In genomic region chr13:33519561-33520479, GRCh38 we compare ENCODE assay signal across 17 cellular contexts.
DNase-seq lines count a peak whose midpoint lies in the region; ATAC-seq and TF ChIP-seq lines count a peak whose summit lies in the region.
"Had no signal": no experiment of that assay in that cellular context is flagged by ENCODE, and none has a peak within 500 bp of the region (broad histone marks: within the 10 kb centered on the region; RNA-seq: fewer than 3 reads in every experiment).

No MANE protein-coding gene starts in this region.

- no peak overlapping the region for H3K18ac ChIP-seq in mesenchymal stem cell (ENCODE audit: low read depth in 1 of 2, low read length in 2 of 2)

- H3K9ac ChIP-seq in mesenchymal stem cell (ENCODE audit: low read length) = peak overlapping the region; percentile 79

- no peaks in the 10 kb centered on the region for H3K27me3 Mint-ChIP-seq in activated T-cell treated with anti-CD3 and anti-CD28 coated beads, Interleukin-2, amount 50 U/mL, for 24 hours
- H3K27me3 Mint-ChIP-seq in activated T-cell treated with anti-CD3 and anti-CD28 coated beads, Interleukin-2, amount 50 U/mL, for 4 hours (ENCODE audit: low read depth) = no peaks in the 10 kb centered on the region
- no peaks in the 10 kb centered on the region for H3K27me3 Mint-ChIP-seq in Caco-2 (ENCODE audit: insufficient read depth, unreplicated experiment)
- no peaks in the 10 kb centered on the region for H3K27me3 Mint-ChIP-seq in activated CD8-positive, alpha-beta memory T cell treated with anti-CD3 and anti-CD28 coated beads, Interleukin-2, amount 10 ng/mL, durations not matched to agents 7 days and 5 days
- H3K27me3 Mint-ChIP-seq: activated CD4-positive, alpha-beta memory T cell treated with anti-CD3 and anti-CD28 coated beads for 36 hours had no signal

- H3K14ac ChIP-seq in mesenchymal stem cell (ENCODE audit: low read length in 2 of 2) = no peak overlapping the region

- H3K27ac ChIP-seq in mesenchymal stem cell (ENCODE audit: low read length, poor library complexity, severe bottlenecking) (peak overlapping the region; percentile 24), coronary artery (peak overlapping the region in 1 of 2 donors; percentile 64), foreskin keratinocyte (no peak overlapping the region)

- H3K9me3 ChIP-seq in mesenchymal stem cell (ENCODE audit: control insufficient read depth, low read length) (no peaks in the 10 kb centered on the region), Caco-2 (no peaks in the 10 kb centered on the region)
- H3K9me3 ChIP-seq: heart left ventricle had no signal

- no TSS peak for BruUV-seq in Caco-2 (replicated peaks; lab: Mats Ljungman, UMichigan)

- no peaks in the 10 kb centered on the region for H3K4me1 Mint-ChIP-seq in activated T-cell treated with anti-CD3 and anti-CD28 coated beads, Interleukin-2, amount 50 U/mL, for 24 hours (ENCODE audit: low read depth)
- no peaks in the 10 kb centered on the region for H3K4me1 Mint-ChIP-seq in activated T-cell treated with anti-CD3 and anti-CD28 coated beads, Interleukin-2, amount 50 U/mL, for 4 hours (ENCODE audit: low read depth)
- H3K4me1 Mint-ChIP-seq in Caco-2 (ENCODE audit: low read depth, unreplicated experiment) = no peaks in the 10 kb centered on the region
- H3K4me1 Mint-ChIP-seq in activated CD8-positive, alpha-beta memory T cell treated with anti-CD3 and anti-CD28 coated beads, Interleukin-2, amount 10 ng/mL, durations not matched to agents 7 days and 5 days = no peaks in the 10 kb centered on the region
- H3K4me1 Mint-ChIP-seq: natural killer cell had no signal

- peak overlapping the region; percentile 14 for H3K27ac Mint-ChIP-seq in activated T-cell treated with anti-CD3 and anti-CD28 coated beads, Interleukin-2, amount 50 U/mL, for 24 hours
- H3K27ac Mint-ChIP-seq in Caco-2 (ENCODE audit: unreplicated experiment) = no peak overlapping the region
- H3K27ac Mint-ChIP-seq in activated CD8-positive, alpha-beta memory T cell treated with anti-CD3 and anti-CD28 coated beads, Interleukin-2, amount 10 ng/mL, durations not matched to agents 7 days and 5 days = no peak overlapping the region
- H3K27ac Mint-ChIP-seq: activated CD4-positive, alpha-beta memory T cell treated with anti-CD3 and anti-CD28 coated beads for 36 hours; endodermal cell; natural killer cell had no signal

- CTCF ChIA-PET in Caco-2 (lab: Charles Lee) = no interaction called here
- CTCF ChIA-PET in activated CD8-positive, alpha-beta memory T cell treated with anti-CD3 and anti-CD28 coated beads, Interleukin-2, amount 10 ng/mL, durations not matched to agents 7 days and 5 days (lab: Charles Lee) = no interaction called here

- no peaks in the 10 kb centered on the region for H3K36me3 ChIP-seq in mesenchymal stem cell (ENCODE audit: control insufficient read depth in 1 of 2, insufficient read depth in 2 of 2, low read depth in 1 of 2, low read length in 2 of 2)
- H3K36me3 ChIP-seq in Caco-2 (ENCODE audit: control insufficient read depth, insufficient read depth, low read length) = no peaks in the 10 kb centered on the region
- H3K36me3 ChIP-seq: heart left ventricle had no signal

- no peak overlapping the region for H3K4me2 ChIP-seq in mesenchymal stem cell (ENCODE audit: low read length, poor library complexity, severe bottlenecking)

- no peak overlapping the region for H4K8ac ChIP-seq in mesenchymal stem cell (ENCODE audit: low read length)

- no peak for TF ChIP-seq CTCF in coronary artery (IDR thresholded peaks at IDR 0.05)
- no peak for TF ChIP-seq CTCF in foreskin keratinocyte (conservative IDR thresholded peaks at IDR 0.05)
- TF ChIP-seq CTCF in Caco-2 (IDR thresholded peaks at IDR 0.05; ENCODE audit: insufficient read depth in 1 of 2, low read depth in 1 of 2, low read length in 1 of 2, severe bottlenecking in 1 of 2, unreplicated experiment in 1 of 2) = no peak

- ATAC-seq in activated T-cell treated with anti-CD3 and anti-CD28 coated beads, Interleukin-2, amount 50 U/mL, for 4 hours = no peak
- no peak for ATAC-seq in foreskin keratinocyte
- no peak for ATAC-seq in activated CD8-positive, alpha-beta memory T cell treated with anti-CD3 and anti-CD28 coated beads, Interleukin-2, amount 10 ng/mL, durations not matched to agents 7 days and 5 days
- ATAC-seq: natural killer cell had no signal

- H3K4me3 Mint-ChIP-seq in activated T-cell treated with anti-CD3 and anti-CD28 coated beads, Interleukin-2, amount 50 U/mL, for 24 hours = no peak overlapping the region
- H3K4me3 Mint-ChIP-seq in activated T-cell treated with anti-CD3 and anti-CD28 coated beads, Interleukin-2, amount 50 U/mL, for 4 hours = no peak overlapping the region
- no peak overlapping the region for H3K4me3 Mint-ChIP-seq in Caco-2 (ENCODE audit: unreplicated experiment)
- H3K4me3 Mint-ChIP-seq in activated CD8-positive, alpha-beta memory T cell treated with anti-CD3 and anti-CD28 coated beads, Interleukin-2, amount 10 ng/mL, durations not matched to agents 7 days and 5 days = no peak overlapping the region
- H3K4me3 Mint-ChIP-seq: activated CD4-positive, alpha-beta memory T cell treated with anti-CD3 and anti-CD28 coated beads for 36 hours; endodermal cell; natural killer cell had no signal

- H3K4me3 ChIP-seq in mesenchymal stem cell (ENCODE audit: insufficient read depth in 1 of 2, low read depth in 1 of 2, low read length in 2 of 2) = no peak overlapping the region
- no peak overlapping the region for H3K4me3 ChIP-seq in coronary artery
- H3K4me3 ChIP-seq in Caco-2 (ENCODE audit: low read depth, low read length) = no peak overlapping the region
- H3K4me3 ChIP-seq: heart left ventricle had no signal

- intact Hi-C loops in Caco-2 (cut with micrococcal nuclease; ENCODE audit: unreplicated experiment) = no loop called here

- H3K79me1 ChIP-seq in mesenchymal stem cell (replicated peaks; ENCODE audit: low read length, poor library complexity, severe bottlenecking) = no peaks in the 10 kb centered on the region

- no peak overlapping the region for H2BK12ac ChIP-seq in mesenchymal stem cell (ENCODE audit: low read length in 2 of 2)

- H3K4ac ChIP-seq in mesenchymal stem cell (ENCODE audit: low read depth in 1 of 2, low read length in 2 of 2) = no peak overlapping the region

- no peak overlapping the region for H3K23ac ChIP-seq in mesenchymal stem cell (ENCODE audit: low read length in 2 of 2)

- H3K4me1 ChIP-seq in mesenchymal stem cell (ENCODE audit: control insufficient read depth, insufficient read depth, low read depth, low read length) (peaks cover 3% of the 10 kb centered on the region), foreskin keratinocyte (peaks cover 4% of the 10 kb centered on the region), Caco-2 (no peaks in the 10 kb centered on the region)

- H2AFZ ChIP-seq in mesenchymal stem cell (ENCODE audit: low read depth, low read length) = no peak overlapping the region

- DNase-seq in activated T-cell treated with anti-CD3 and anti-CD28 coated beads, Interleukin-2, amount 50 U/mL, for 24 hours = no peak
- no peak for DNase-seq in activated T-cell treated with anti-CD3 and anti-CD28 coated beads, Interleukin-2, amount 50 U/mL, for 4 hours
- DNase-seq in astrocyte of the hippocampus (ENCODE audit: low read depth, low spot score) (peak; percentile 78), mesenchymal stem cell (peak; percentile 64), coronary artery (ENCODE audit: low spot score) (no peak), foreskin keratinocyte (no peak), Caco-2 (no peak)
- no peak for DNase-seq in activated CD8-positive, alpha-beta memory T cell treated with anti-CD3 and anti-CD28 coated beads, Interleukin-2, amount 10 ng/mL, durations not matched to agents 7 days and 5 days
- DNase-seq: activated CD4-positive, alpha-beta memory T cell treated with anti-CD3 and anti-CD28 coated beads for 36 hours; DMS153; endodermal cell; heart left ventricle; left cardiac atrium; natural killer cell; NCI-H1694 treated with DMSO at 0.1 percent for 48 hours; NCI-H774; SHP77 had no signal

- no peaks in the 10 kb centered on the region for H3K27me3 ChIP-seq in mesenchymal stem cell (ENCODE audit: control insufficient read depth in 1 of 2, insufficient read depth in 1 of 2, low read length in 2 of 2)
- H3K27me3 ChIP-seq in foreskin keratinocyte = no peaks in the 10 kb centered on the region
- no peaks in the 10 kb centered on the region for H3K27me3 ChIP-seq in Caco-2 (replicated peaks; ENCODE audit: control insufficient read depth, insufficient read depth, low read length)
- H3K27me3 ChIP-seq: heart left ventricle had no signal

- no peaks in the 10 kb centered on the region for H3K36me3 Mint-ChIP-seq in activated T-cell treated with anti-CD3 and anti-CD28 coated beads, Interleukin-2, amount 50 U/mL, for 24 hours (ENCODE audit: low read depth)
- H3K36me3 Mint-ChIP-seq in activated T-cell treated with anti-CD3 and anti-CD28 coated beads, Interleukin-2, amount 50 U/mL, for 4 hours (ENCODE audit: insufficient read depth) = no peaks in the 10 kb centered on the region
- H3K36me3 Mint-ChIP-seq in Caco-2 (ENCODE audit: insufficient read depth, unreplicated experiment) = no peaks in the 10 kb centered on the region
- no peaks in the 10 kb centered on the region for H3K36me3 Mint-ChIP-seq in activated CD8-positive, alpha-beta memory T cell treated with anti-CD3 and anti-CD28 coated beads, Interleukin-2, amount 10 ng/mL, durations not matched to agents 7 days and 5 days
- H3K36me3 Mint-ChIP-seq: activated CD4-positive, alpha-beta memory T cell treated with anti-CD3 and anti-CD28 coated beads for 36 hours; natural killer cell had no signal

- H3K9me3 Mint-ChIP-seq in activated T-cell treated with anti-CD3 and anti-CD28 coated beads, Interleukin-2, amount 50 U/mL, for 24 hours = no peaks in the 10 kb centered on the region
- H3K9me3 Mint-ChIP-seq in activated T-cell treated with anti-CD3 and anti-CD28 coated beads, Interleukin-2, amount 50 U/mL, for 4 hours = no peaks in the 10 kb centered on the region
- no peaks in the 10 kb centered on the region for H3K9me3 Mint-ChIP-seq in Caco-2 (ENCODE audit: unreplicated experiment)
- H3K9me3 Mint-ChIP-seq in activated CD8-positive, alpha-beta memory T cell treated with anti-CD3 and anti-CD28 coated beads, Interleukin-2, amount 10 ng/mL, durations not matched to agents 7 days and 5 days (ENCODE audit: low read depth) = no peaks in the 10 kb centered on the region
- H3K9me3 Mint-ChIP-seq: activated CD4-positive, alpha-beta memory T cell treated with anti-CD3 and anti-CD28 coated beads for 36 hours; endodermal cell had no signal

- 92% methylated on average over 7 of the region's 8 CpGs for WGBS in mesenchymal stem cell

- no peak overlapping the region for H2AK5ac ChIP-seq in mesenchymal stem cell (ENCODE audit: low read length, severe bottlenecking)

- no peak overlapping the region for H4K91ac ChIP-seq in mesenchymal stem cell (ENCODE audit: low read length)

- H2BK120ac ChIP-seq in mesenchymal stem cell (ENCODE audit: low read depth, low read length) = no peak overlapping the region

- H2BK15ac ChIP-seq in mesenchymal stem cell (ENCODE audit: low read depth, poor library complexity, severe bottlenecking) = no peak overlapping the region

- POLR2A ChIA-PET in Caco-2 (lab: Charles Lee) = no interaction called here

- no peak overlapping the region for H2BK5ac ChIP-seq in mesenchymal stem cell (ENCODE audit: low read depth, low read length, poor library complexity, severe bottlenecking)

Comparison
In these comparisons a context has a peak if more than half of its experiments do, and no peak if none do; other contexts are left out.
1. DNase-seq: peak in astrocyte of the hippocampus (single experiment) and mesenchymal stem cell (single experiment); none in activated T-cell treated with anti-CD3 and anti-CD28 coated beads, Interleukin-2, amount 50 U/mL, for 24 hours (single experiment), activated T-cell treated with anti-CD3 and anti-CD28 coated beads, Interleukin-2, amount 50 U/mL, for 4 hours (single experiment), coronary artery (single experiment), foreskin keratinocyte (0 of 2), Caco-2 (0 of 2) and activated CD8-positive, alpha-beta memory T cell treated with anti-CD3 and anti-CD28 coated beads, Interleukin-2, amount 10 ng/mL, durations not matched to agents 7 days and 5 days (single experiment).